Comparison of ENCODE assay signal across 19 cellular contexts in genomic region chr18:8749492-8749891, GRCh38. TPM values are rescaled to one million over a fixed set of nuclear protein-coding genes. Genes with fewer than 3 reads are reported as not detected.
A peak's percentile ranks its signal among the peaks of the same experiment; 100 is the strongest.
DNase-seq lines count a peak whose midpoint lies in the region; ATAC-seq, FAIRE-seq and TF ChIP-seq lines count a peak whose summit lies in the region.
"Had no signal": no experiment of that assay in that cellular context is flagged by ENCODE, and none has a peak within 500 bp of the region (broad histone marks: within the 10 kb centered on the region; RNA-seq: fewer than 3 reads in every experiment).

No MANE protein-coding gene starts in this region.

- FAIRE-seq in frontal cortex (lab: Jason Lieb, UNC) (no peak), D721Med (lab: Jason Lieb, UNC) (no peak)
- FAIRE-seq: GM12892, GM19239, K562 had no signal

- H3K27me3 ChIP-seq in foreskin keratinocyte = no peaks in the 10 kb centered on the region

- H3K27me3 Mint-ChIP-seq in activated naive CD4-positive, alpha-beta T cell treated with anti-CD3 and anti-CD28 coated beads, Interleukin-2, amount 50 U/mL, for 24 hours = no peaks in the 10 kb centered on the region
- no peaks in the 10 kb centered on the region for H3K27me3 Mint-ChIP-seq in activated naive CD4-positive, alpha-beta T cell treated with anti-CD3 and anti-CD28 coated beads for 36 hours (ENCODE audit: low read depth)
- no peaks in the 10 kb centered on the region for H3K27me3 Mint-ChIP-seq in neural crest cell (ENCODE audit: low read depth)

- H3K27ac ChIP-seq in foreskin keratinocyte = no peak overlapping the region
- H3K27ac ChIP-seq: HL-60 had no signal

- intact Hi-C loops in activated naive CD4-positive, alpha-beta T cell treated with anti-CD3 and anti-CD28 coated beads for 36 hours (cut with micrococcal nuclease) = no loop called here

- no peak for ATAC-seq in GM21390 (IDR thresholded peaks at IDR 0.05; ENCODE audit: unreplicated experiment)
- ATAC-seq in foreskin keratinocyte = no peak
- ATAC-seq: K562 had no signal

- CTCF ChIA-PET in activated naive CD4-positive, alpha-beta T cell treated with anti-CD3 and anti-CD28 coated beads for 36 hours (lab: Charles Lee) = interaction anchor here (1.0 kb wide), 1 partner anchor 46 kb away, joined by 3 read pairs; no protein-coding TSS in a partner anchor

- H3K4me1 ChIP-seq in foreskin keratinocyte = peaks cover 9% of the 10 kb centered on the region

- peaks cover 23% of the 10 kb centered on the region for H3K4me1 Mint-ChIP-seq in activated naive CD4-positive, alpha-beta T cell treated with anti-CD3 and anti-CD28 coated beads, Interleukin-2, amount 50 U/mL, for 24 hours
- peaks cover 15% of the 10 kb centered on the region for H3K4me1 Mint-ChIP-seq in activated naive CD4-positive, alpha-beta T cell treated with anti-CD3 and anti-CD28 coated beads for 36 hours (ENCODE audit: low read depth)
- H3K4me1 Mint-ChIP-seq in neural crest cell = no peaks in the 10 kb centered on the region

- H3K4me3 Mint-ChIP-seq in activated naive CD4-positive, alpha-beta T cell treated with anti-CD3 and anti-CD28 coated beads, Interleukin-2, amount 50 U/mL, for 24 hours = no peak overlapping the region
- H3K4me3 Mint-ChIP-seq in activated naive CD4-positive, alpha-beta T cell treated with anti-CD3 and anti-CD28 coated beads for 36 hours = no peak overlapping the region
- no peak overlapping the region for H3K4me3 Mint-ChIP-seq in neural crest cell

- peak overlapping the region; percentile 5 for H3K27ac Mint-ChIP-seq in activated naive CD4-positive, alpha-beta T cell treated with anti-CD3 and anti-CD28 coated beads, Interleukin-2, amount 50 U/mL, for 24 hours
- no peak overlapping the region for H3K27ac Mint-ChIP-seq in activated naive CD4-positive, alpha-beta T cell treated with anti-CD3 and anti-CD28 coated beads for 36 hours
- H3K27ac Mint-ChIP-seq in neural crest cell (ENCODE audit: unreplicated experiment) = peak overlapping the region; percentile 14

- no peak for DNase-seq in activated naive CD4-positive, alpha-beta T cell treated with anti-CD3 and anti-CD28 coated beads for 36 hours
- DNase-seq in ecto neural progenitor cell (ENCODE audit: low spot score) (peak; percentile 32), neural crest cell (ENCODE audit: low read depth, low spot score) (no peak), frontal cortex (ENCODE audit: low spot score in 2 of 2) (no peak), foreskin keratinocyte (no peak), D721Med (ENCODE audit: insufficient read length, low spot score) (no peak)
- DNase-seq: 8988T, DND-41, GDM1, GM23248, NCI-H1436 treated with DMSO at 0.1 percent for 48 hours, NCI-H2081, NCI-H510A treated with DMSO at 0.1 percent for 48 hours had no signal

- TF ChIP-seq CTCF in neural crest cell (conservative IDR thresholded peaks at IDR 0.05) (no peak), foreskin keratinocyte (conservative IDR thresholded peaks at IDR 0.05) (no peak), D721Med (IDR thresholded peaks at IDR 0.05; ENCODE audit: insufficient read depth, missing control alignments) (no peak)

- H3K9me3 Mint-ChIP-seq in activated naive CD4-positive, alpha-beta T cell treated with anti-CD3 and anti-CD28 coated beads, Interleukin-2, amount 50 U/mL, for 24 hours = no peaks in the 10 kb centered on the region
- H3K9me3 Mint-ChIP-seq in activated naive CD4-positive, alpha-beta T cell treated with anti-CD3 and anti-CD28 coated beads for 36 hours = no peaks in the 10 kb centered on the region
- H3K9me3 Mint-ChIP-seq in neural crest cell = no peaks in the 10 kb centered on the region

- H3K36me3 Mint-ChIP-seq in activated naive CD4-positive, alpha-beta T cell treated with anti-CD3 and anti-CD28 coated beads, Interleukin-2, amount 50 U/mL, for 24 hours = no peaks in the 10 kb centered on the region
- H3K36me3 Mint-ChIP-seq in activated naive CD4-positive, alpha-beta T cell treated with anti-CD3 and anti-CD28 coated beads for 36 hours (ENCODE audit: low read depth) = no peaks in the 10 kb centered on the region
- H3K36me3 Mint-ChIP-seq in neural crest cell (ENCODE audit: low read depth) = no peaks in the 10 kb centered on the region

RNA-seq across cellular contexts. Expression of gene MTCL1, which starts 44.1 kb away (rescaled TPM):
- under 1 TPM; 0.15 to 0.31 TPM for total RNA-seq in activated naive CD4-positive, alpha-beta T cell treated with anti-CD3 and anti-CD28 coated beads for 36 hours
- total RNA-seq in neural crest cell (17.8 and 18.4 TPM in 2 replicates), frontal cortex (15.9 TPM), foreskin keratinocyte (24.4 and 28.8 TPM in 2 replicates)
- 6.9 and 8.4 TPM in 2 replicates for polyA plus RNA-seq in foreskin keratinocyte

Comparison
In these comparisons a context has a peak if more than half of its experiments do, and no peak if none do; other contexts are left out.
1. RNA of gene MTCL1, which starts 44.1 kb away (total RNA-seq): 24.4 to 28.8 TPM in foreskin keratinocyte, 17.8 to 18.4 TPM in neural crest cell and 15.9 TPM in frontal cortex (single experiment); 0.15 to 0.31 TPM in activated naive CD4-positive, alpha-beta T cell treated with anti-CD3 and anti-CD28 coated beads for 36 hours; every median in the first group is over 10 times any median in the second.